ENCODE assay signal across 8 cellular contexts in genomic region chr12:94676011-94676709, GRCh38. TPM values are rescaled to one million over a fixed set of nuclear protein-coding genes. Genes with fewer than 3 reads are reported as not detected.
DNase-seq lines count a peak whose midpoint lies in the region; ATAC-seq and TF ChIP-seq lines count a peak whose summit lies in the region.

No MANE protein-coding gene starts in this region.

- DNase-seq in activated CD8-positive, alpha-beta memory T cell treated with anti-CD3 and anti-CD28 coated beads, Interleukin-2, amount 10 ng/mL, durations not matched to agents 7 days and 5 days: peak; percentile 56
- no peak for DNase-seq in activated CD8-positive, alpha-beta memory T cell treated with anti-CD3 and anti-CD28 coated beads for 24 hours
- peak in 7 of 10 donors; percentile 1 to 69 (median 41) for DNase-seq in naive thymus-derived CD8-positive, alpha-beta T cell
- no peak for DNase-seq in coronary artery (ENCODE audit: low spot score)
- no peak for DNase-seq in glomerular visceral epithelial cell (ENCODE audit: extremely low spot score)
- DNase-seq in GM19240 (ENCODE audit: insufficient read length, low spot score): no peak

- no peaks in the 10 kb centered on the region for H3K9me3 Mint-ChIP-seq in activated CD8-positive, alpha-beta memory T cell treated with anti-CD3 and anti-CD28 coated beads, Interleukin-2, amount 10 ng/mL, durations not matched to agents 7 days and 5 days (ENCODE audit: low read depth)
- H3K9me3 Mint-ChIP-seq in activated T-helper 17 cell treated with anti-CD3 and anti-CD28 coated beads, Interleukin-2, amount 50 U/mL, for 72 hours: no peaks in the 10 kb centered on the region
- H3K9me3 Mint-ChIP-seq in naive thymus-derived CD8-positive, alpha-beta T cell: peaks cover 0 to 2% (median 0%) of the 10 kb centered on the region in 9 donors

- ATAC-seq in activated CD8-positive, alpha-beta memory T cell treated with anti-CD3 and anti-CD28 coated beads, Interleukin-2, amount 10 ng/mL, durations not matched to agents 7 days and 5 days: peak; percentile 95
- ATAC-seq in HG03103 (IDR thresholded peaks at IDR 0.05; ENCODE audit: low read depth, unreplicated experiment): peak; percentile 72
- peak; percentile 82 for ATAC-seq in activated T-helper 17 cell treated with anti-CD3 and anti-CD28 coated beads, Interleukin-2, amount 50 U/mL, for 72 hours (replicated peaks)
- peak; percentile 96 for ATAC-seq in naive thymus-derived CD8-positive, alpha-beta T cell

- POLR2A ChIA-PET in naive thymus-derived CD8-positive, alpha-beta T cell (lab: Charles Lee): no interaction called here

- CTCF ChIA-PET in activated CD8-positive, alpha-beta memory T cell treated with anti-CD3 and anti-CD28 coated beads, Interleukin-2, amount 10 ng/mL, durations not matched to agents 7 days and 5 days (lab: Charles Lee): no interaction called here

- peak overlapping the region in 1 of 2 donors; percentile 56 for H3K27ac ChIP-seq in coronary artery

- H3K4me1 Mint-ChIP-seq in activated CD8-positive, alpha-beta memory T cell treated with anti-CD3 and anti-CD28 coated beads, Interleukin-2, amount 10 ng/mL, durations not matched to agents 7 days and 5 days: peaks cover 18% of the 10 kb centered on the region
- peaks cover 13% of the 10 kb centered on the region for H3K4me1 Mint-ChIP-seq in activated T-helper 17 cell treated with anti-CD3 and anti-CD28 coated beads, Interleukin-2, amount 50 U/mL, for 72 hours
- peaks cover 15 to 41% (median 25%) of the 10 kb centered on the region in 4 donors for H3K4me1 Mint-ChIP-seq in naive thymus-derived CD8-positive, alpha-beta T cell

- H3K4me3 Mint-ChIP-seq in activated CD8-positive, alpha-beta memory T cell treated with anti-CD3 and anti-CD28 coated beads, Interleukin-2, amount 10 ng/mL, durations not matched to agents 7 days and 5 days: peak overlapping the region; percentile 15
- H3K4me3 Mint-ChIP-seq in activated T-helper 17 cell treated with anti-CD3 and anti-CD28 coated beads, Interleukin-2, amount 50 U/mL, for 72 hours: peak overlapping the region; percentile 41
- peak overlapping the region in 9 of 10 donors; percentile 53 to 80 (median 68) for H3K4me3 Mint-ChIP-seq in naive thymus-derived CD8-positive, alpha-beta T cell

- H3K4me3 ChIP-seq in coronary artery: no peak overlapping the region

- peak overlapping the region; percentile 74 for H3K27ac Mint-ChIP-seq in activated CD8-positive, alpha-beta memory T cell treated with anti-CD3 and anti-CD28 coated beads, Interleukin-2, amount 10 ng/mL, durations not matched to agents 7 days and 5 days
- H3K27ac Mint-ChIP-seq in activated T-helper 17 cell treated with anti-CD3 and anti-CD28 coated beads, Interleukin-2, amount 50 U/mL, for 72 hours: peak overlapping the region; percentile 61
- H3K27ac Mint-ChIP-seq in naive thymus-derived CD8-positive, alpha-beta T cell: peak overlapping the region; percentile 75 to 96 (median 89)

- TF ChIP-seq CTCF in coronary artery (IDR thresholded peaks at IDR 0.05): no peak

- no peaks in the 10 kb centered on the region for H3K36me3 Mint-ChIP-seq in activated CD8-positive, alpha-beta memory T cell treated with anti-CD3 and anti-CD28 coated beads, Interleukin-2, amount 10 ng/mL, durations not matched to agents 7 days and 5 days
- H3K36me3 Mint-ChIP-seq in activated T-helper 17 cell treated with anti-CD3 and anti-CD28 coated beads, Interleukin-2, amount 50 U/mL, for 72 hours (ENCODE audit: low read depth): no peaks in the 10 kb centered on the region
- no peaks in the 10 kb centered on the region for H3K36me3 Mint-ChIP-seq in naive thymus-derived CD8-positive, alpha-beta T cell

- H3K27me3 Mint-ChIP-seq in activated CD8-positive, alpha-beta memory T cell treated with anti-CD3 and anti-CD28 coated beads, Interleukin-2, amount 10 ng/mL, durations not matched to agents 7 days and 5 days: peaks cover 13% of the 10 kb centered on the region
- peaks cover 4% of the 10 kb centered on the region for H3K27me3 Mint-ChIP-seq in activated T-helper 17 cell treated with anti-CD3 and anti-CD28 coated beads, Interleukin-2, amount 50 U/mL, for 72 hours
- H3K27me3 Mint-ChIP-seq in naive thymus-derived CD8-positive, alpha-beta T cell: peaks cover 0 to 7% (median 4%) of the 10 kb centered on the region in 5 donors

RNA-seq across cellular contexts. Expression of gene TMCC3, which starts 25.8 kb away (rescaled TPM):
- total RNA-seq in activated CD8-positive, alpha-beta memory T cell treated with anti-CD3 and anti-CD28 coated beads, Interleukin-2, amount 10 ng/mL, durations not matched to agents 7 days and 5 days: under 1 TPM; 0.29 to 0.33 TPM
- total RNA-seq in activated T-helper 17 cell treated with anti-CD3 and anti-CD28 coated beads, Interleukin-2, amount 50 U/mL, for 72 hours: 1 to 10 TPM in 1 of 2 donors, under 1 TPM in 1; 0.63 to 1.0 TPM
- total RNA-seq in naive thymus-derived CD8-positive, alpha-beta T cell: under 1 TPM; 0.18 to 0.71 TPM
- 1 to 10 TPM in 1 of 3 donors, not detected in 2; 5.7 TPM for polyA plus RNA-seq in naive thymus-derived CD8-positive, alpha-beta T cell

Comparison
In these comparisons a context has a peak if more than half of its experiments do, and no peak if none do; other contexts are left out.
1. DNase-seq: peak in activated CD8-positive, alpha-beta memory T cell treated with anti-CD3 and anti-CD28 coated beads, Interleukin-2, amount 10 ng/mL, durations not matched to agents 7 days and 5 days (single experiment) and naive thymus-derived CD8-positive, alpha-beta T cell (7 of 10); none in activated CD8-positive, alpha-beta memory T cell treated with anti-CD3 and anti-CD28 coated beads for 24 hours (single experiment), coronary artery (single experiment), glomerular visceral epithelial cell (single experiment) and GM19240 (single experiment).
2. H3K4me3 Mint-ChIP-seq: peak in every context shown above with its lines; median percentile 68 in naive thymus-derived CD8-positive, alpha-beta T cell; 41 in activated T-helper 17 cell treated with anti-CD3 and anti-CD28 coated beads, Interleukin-2, amount 50 U/mL, for 72 hours; 15 in activated CD8-positive, alpha-beta memory T cell treated with anti-CD3 and anti-CD28 coated beads, Interleukin-2, amount 10 ng/mL, durations not matched to agents 7 days and 5 days.
3. Peak in every context shown above with its lines, with median percentiles within 50 percentile points of each other: ATAC-seq and H3K27ac Mint-ChIP-seq.